19 cellular contexts compared by ENCODE assay signal in genomic region chr3:13203398-13204176, GRCh38.
"Had no signal": no experiment of that assay in that cellular context is flagged by ENCODE, and none has a peak within 500 bp of the region (broad histone marks: within the 10 kb centered on the region; RNA-seq: fewer than 3 reads in every experiment).

No MANE protein-coding gene starts in this region.

- H3K36me3 ChIP-seq: cardiac muscle cell, prostate gland, right atrium auricular region, thoracic aorta, upper lobe of left lung had no signal

- H3K27me3 ChIP-seq: cardiac muscle cell, right atrium auricular region had no signal

- FAIRE-seq: small intestine had no signal

- H3K36me3 Mint-ChIP-seq: activated naive CD8-positive, alpha-beta T cell treated with anti-CD3 and anti-CD28 coated beads for 36 hours had no signal

- H3K9me3 ChIP-seq: prostate gland, right atrium auricular region, thoracic aorta, upper lobe of left lung had no signal

- H3K4me1 ChIP-seq: prostate gland had no signal

- DNase-seq: activated CD8-positive, alpha-beta memory T cell treated with anti-CD3 and anti-CD28 coated beads for 24 hours; activated naive CD4-positive, alpha-beta T cell; effector memory CD8-positive, alpha-beta T cell; left cardiac atrium; midbrain; occipital lobe; small intestine; stimulated activated CD4-positive, alpha-beta T cell treated with anti-CD3 and anti-CD28 coated beads, Interleukin-4, amount 100 ng/mL, for 1 hour; T-helper 1 cell; T1000 had no signal

- H3K9me3 Mint-ChIP-seq: activated naive CD8-positive, alpha-beta T cell treated with anti-CD3 and anti-CD28 coated beads for 36 hours; effector memory CD8-positive, alpha-beta T cell; nephron had no signal

- ATAC-seq: activated CD4-positive, CD25-positive, alpha-beta regulatory T cell treated with anti-CD3 and anti-CD28 coated beads, Interleukin-2, amount 50 U/mL, for 24 hours; left cardiac atrium had no signal

- H3K27ac Mint-ChIP-seq: activated naive CD8-positive, alpha-beta T cell treated with anti-CD3 and anti-CD28 coated beads for 36 hours had no signal

- H3K27ac ChIP-seq: cardiac muscle cell, prostate gland, right atrium auricular region, thoracic aorta, upper lobe of left lung had no signal

- H3K4me3 ChIP-seq: cardiac muscle cell, lung, prostate gland, right atrium auricular region, thoracic aorta, upper lobe of left lung had no signal

- H3K4me1 Mint-ChIP-seq: activated naive CD8-positive, alpha-beta T cell treated with anti-CD3 and anti-CD28 coated beads for 36 hours; nephron had no signal

- H3K4me3 Mint-ChIP-seq: activated naive CD8-positive, alpha-beta T cell treated with anti-CD3 and anti-CD28 coated beads for 36 hours; nephron had no signal
